Comparison of ENCODE assay signal across 1 cellular context in the genomic region with DNA sequence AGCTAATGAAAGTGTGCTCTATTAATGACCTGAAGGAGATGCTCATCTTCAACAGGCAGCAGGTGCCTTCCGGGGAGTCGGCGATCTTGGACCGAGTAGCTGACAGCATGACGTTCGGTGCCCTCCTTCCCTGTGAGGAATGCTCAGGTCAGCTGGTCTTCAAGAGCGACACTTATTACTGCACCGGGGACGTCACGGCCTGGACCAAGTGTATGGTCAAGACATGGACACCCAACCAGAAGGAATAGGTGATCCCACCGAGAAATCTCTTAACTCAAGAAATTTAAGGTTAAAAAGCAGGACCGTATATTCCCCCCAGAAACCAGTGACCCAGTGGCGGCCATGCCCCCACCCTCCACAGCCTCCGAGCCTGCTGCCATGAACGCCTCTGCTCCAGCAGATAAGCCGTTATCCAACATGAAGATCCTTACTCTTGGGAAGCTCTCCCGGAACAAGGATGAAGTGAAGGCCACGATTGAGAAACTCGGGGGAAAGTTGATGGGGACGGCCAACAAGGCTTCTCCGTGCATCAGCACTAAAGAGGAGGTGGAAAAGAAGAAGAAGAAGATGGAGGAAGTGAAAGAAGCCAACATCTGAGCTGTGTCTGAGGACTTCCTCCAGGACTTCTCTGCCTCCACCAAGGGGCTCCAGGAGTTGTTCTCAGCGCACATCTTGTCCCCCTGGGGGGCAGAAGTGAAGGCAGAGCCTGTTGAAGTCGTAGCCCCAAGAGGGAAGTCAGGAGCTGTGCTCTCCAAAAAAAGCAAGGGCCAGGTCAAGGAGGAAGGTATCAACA.
TF ChIP-seq lines count a peak whose summit lies in the region.

No MANE protein-coding gene starts in this region.

TF ChIP-seq in HepG2, 621 proteins besides CTCF, POLR2A, EP300 and RAD21 (continued from another document):
- no peak for TF ChIP-seq ZBTB14 (CRISPR knock-in tag; IDR thresholded peaks at IDR 0.05)
- TF ChIP-seq FOSL2 (CRISPR knock-in tag; IDR thresholded peaks at IDR 0.05) = no peak
- TF ChIP-seq, protein P1, sequence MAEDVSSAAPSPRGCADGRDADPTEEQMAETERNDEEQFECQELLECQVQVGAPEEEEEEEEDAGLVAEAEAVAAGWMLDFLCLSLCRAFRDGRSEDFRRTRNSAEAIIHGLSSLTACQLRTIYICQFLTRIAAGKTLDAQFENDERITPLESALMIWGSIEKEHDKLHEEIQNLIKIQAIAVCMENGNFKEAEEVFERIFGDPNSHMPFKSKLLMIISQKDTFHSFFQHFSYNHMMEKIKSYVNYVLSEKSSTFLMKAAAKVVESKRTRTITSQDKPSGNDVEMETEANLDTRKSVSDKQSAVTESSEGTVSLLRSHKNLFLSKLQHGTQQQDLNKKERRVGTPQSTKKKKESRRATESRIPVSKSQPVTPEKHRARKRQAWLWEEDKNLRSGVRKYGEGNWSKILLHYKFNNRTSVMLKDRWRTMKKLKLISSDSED (CRISPR knock-in tag; IDR thresholded peaks at IDR 0.05) = no peak
- no peak for TF ChIP-seq SP4 (CRISPR knock-in tag; IDR thresholded peaks at IDR 0.05)
- TF ChIP-seq THAP8 (CRISPR knock-in tag; IDR thresholded peaks at IDR 0.05; ENCODE audit: borderline replicate concordance) = no peak
